Comparison of ENCODE assay signal across 2 cellular contexts in genomic region chr17:82351254-82351712, GRCh38.
TF ChIP-seq lines count a peak whose summit lies in the region.

No MANE protein-coding gene starts in this region.

TF ChIP-seq in H1, 55 proteins besides CTCF, POLR2A, EP300 and RAD21:
- no peak for TF ChIP-seq JUND (IDR thresholded peaks at IDR 0.05; ENCODE audit: low read length)
- TF ChIP-seq TAF7 (optimal IDR thresholded peaks at IDR 0.05; ENCODE audit: borderline replicate concordance, low read depth, low read length) = no peak
- no peak for TF ChIP-seq MAFK (IDR thresholded peaks at IDR 0.05; ENCODE audit: low read depth, low read length)
- TF ChIP-seq RNF2 (IDR thresholded peaks at IDR 0.05; ENCODE audit: borderline replicate concordance, low read depth, low read length, missing control alignments, poor library complexity, severe bottlenecking) = no peak
- no peak for TF ChIP-seq ASH2L (IDR thresholded peaks at IDR 0.05; ENCODE audit: low read length)
- TF ChIP-seq MAX (IDR thresholded peaks at IDR 0.05) = no peak
- TF ChIP-seq SP1 (IDR thresholded peaks at IDR 0.05; ENCODE audit: low read depth, low read length) = no peak
- TF ChIP-seq POU5F1 (IDR thresholded peaks at IDR 0.05; ENCODE audit: low read depth, low read length) = no peak
- no peak for TF ChIP-seq TCF12 (IDR thresholded peaks at IDR 0.05; ENCODE audit: low read depth, low read length)
- TF ChIP-seq CBX5 (IDR thresholded peaks at IDR 0.05; ENCODE audit: low read depth, low read length) = no peak
- no peak for TF ChIP-seq SIRT6 (IDR thresholded peaks at IDR 0.05; ENCODE audit: low read length)
- TF ChIP-seq EGR1 (IDR thresholded peaks at IDR 0.05; ENCODE audit: borderline replicate concordance, low read depth, low read length) = no peak
- no peak for TF ChIP-seq HDAC6 (IDR thresholded peaks at IDR 0.05; ENCODE audit: low read depth, low read length)
- no peak for TF ChIP-seq KDM5A (IDR thresholded peaks at IDR 0.05; ENCODE audit: low read length)

TF ChIP-seq in SK-N-SH, 30 proteins besides CTCF, POLR2A, EP300 and RAD21:
- TF ChIP-seq ZBTB33 (IDR thresholded peaks at IDR 0.05; ENCODE audit: borderline replicate concordance, low read depth) = no peak
- TF ChIP-seq USF1 (IDR thresholded peaks at IDR 0.05; ENCODE audit: borderline replicate concordance, low read depth) = no peak
- TF ChIP-seq RXRA (IDR thresholded peaks at IDR 0.05; ENCODE audit: borderline replicate concordance, low read depth) = no peak
- no peak for TF ChIP-seq TEAD4 (IDR thresholded peaks at IDR 0.05; ENCODE audit: borderline replicate concordance, insufficient read depth)
- TF ChIP-seq FOSL2 (IDR thresholded peaks at IDR 0.05; ENCODE audit: borderline replicate concordance, low read depth) = no peak
- TF ChIP-seq ELF1 (IDR thresholded peaks at IDR 0.05) = no peak
- no peak for TF ChIP-seq TCF12 (IDR thresholded peaks at IDR 0.05)
- TF ChIP-seq EZH2phosphoT487 (IDR thresholded peaks at IDR 0.05; ENCODE audit: borderline replicate concordance, low read depth) = no peak
- no peak for TF ChIP-seq SIN3A (IDR thresholded peaks at IDR 0.05; ENCODE audit: borderline replicate concordance, low read depth, low read length)
- no peak for TF ChIP-seq GATA2 (CRISPR knock-in tag; IDR thresholded peaks at IDR 0.05)
- TF ChIP-seq YY1 (IDR thresholded peaks at IDR 0.05; ENCODE audit: low read depth) = no peak
- no peak for TF ChIP-seq RFX5 (IDR thresholded peaks at IDR 0.05; ENCODE audit: low read length)
- TF ChIP-seq GABPA (IDR thresholded peaks at IDR 0.05; ENCODE audit: low read depth) = no peak
- no peak for TF ChIP-seq JUND (IDR thresholded peaks at IDR 0.05)
- TF ChIP-seq MEF2A (IDR thresholded peaks at IDR 0.05; ENCODE audit: borderline replicate concordance, low read depth) = no peak
- TF ChIP-seq IRF3 (IDR thresholded peaks at IDR 0.05; ENCODE audit: low read depth, low read length) = no peak
- TF ChIP-seq MAX (IDR thresholded peaks at IDR 0.05; ENCODE audit: low read depth) = no peak
- TF ChIP-seq NFIC (IDR thresholded peaks at IDR 0.05; ENCODE audit: borderline replicate concordance) = no peak
- no peak for TF ChIP-seq TAF1 (IDR thresholded peaks at IDR 0.05; ENCODE audit: borderline replicate concordance, low read depth, low read length)
TF ChIP-seq in SK-N-SH: peak in this region for 0.
